Comparison of ENCODE assay signal across 25 cellular contexts in genomic region chr3:126531051-126531330, GRCh38. TPM values are rescaled to one million over a fixed set of nuclear protein-coding genes. Genes with fewer than 3 reads are reported as not detected.
DNase-seq lines count a peak whose midpoint lies in the region; ATAC-seq and TF ChIP-seq lines count a peak whose summit lies in the region.
"Had no signal": no experiment of that assay in that cellular context is flagged by ENCODE, and none has a peak within 500 bp of the region (broad histone marks: within the 10 kb centered on the region; RNA-seq: fewer than 3 reads in every experiment).

No MANE protein-coding gene starts in this region.

- H3K23ac ChIP-seq in neuronal stem cell (ENCODE audit: low read depth, low read length, poor library complexity) = no peak overlapping the region

- no peak overlapping the region for H3K4ac ChIP-seq in neuronal stem cell (ENCODE audit: low read length)

- ATAC-seq in Right ventricle myocardium superior (ENCODE audit: poor library complexity) (no peak), right cardiac atrium (no peak), left lobe of liver (peak; percentile 37), upper lobe of right lung (no peak)
- no peak for ATAC-seq in activated naive CD8-positive, alpha-beta T cell treated with anti-CD3 and anti-CD28 coated beads, Interleukin-2, amount 50 U/mL, for 24 hours

- DNase-seq in Right ventricle myocardium superior (peak; percentile 36), right cardiac atrium (no peak), left lobe of liver (ENCODE audit: low spot score) (no peak), neuronal stem cell (ENCODE audit: low spot score) (no peak), upper lobe of right lung (no peak), NCI-H146 treated with DMSO at 0.1 percent for 48 hours (lab: John Stamatoyannopoulos, UW; ENCODE audit: unreplicated experiment) (no peak), NCI-H524 treated with DMSO at 0.1 percent for 48 hours (lab: John Stamatoyannopoulos, UW) (no peak)
- DNase-seq in activated naive CD8-positive, alpha-beta T cell treated with anti-CD3 and anti-CD28 coated beads, Interleukin-2, amount 50 U/mL, for 24 hours = no peak
- DNase-seq: ACHN, DMS53, KBM-7, NCI-H1092, NCI-H1694, NCI-H2081, NCI-H2171, NCI-H345, NCI-H524, NCI-H82 had no signal

- H3K4me1 ChIP-seq in right cardiac atrium (ENCODE audit: control insufficient read depth, insufficient read depth, low read length) (no peaks in the 10 kb centered on the region), neuronal stem cell (ENCODE audit: control insufficient read depth in 2 of 2, insufficient read depth in 1 of 2, low read depth in 1 of 2, low read length in 2 of 2) (peaks cover 0 to 3% of the 10 kb centered on the region in 2 donors), upper lobe of right lung (no peaks in the 10 kb centered on the region)
- H3K4me1 ChIP-seq: HAP-1, Peyer's patch, SJSA1 had no signal

- H3K9me3 Mint-ChIP-seq in activated naive CD8-positive, alpha-beta T cell treated with anti-CD3 and anti-CD28 coated beads, Interleukin-2, amount 50 U/mL, for 24 hours = no peaks in the 10 kb centered on the region
- H3K9me3 Mint-ChIP-seq: GM23338 had no signal

- no peak overlapping the region for H4K91ac ChIP-seq in neuronal stem cell (ENCODE audit: low read depth, low read length, poor library complexity)

- no peaks in the 10 kb centered on the region for H3K36me3 Mint-ChIP-seq in activated naive CD8-positive, alpha-beta T cell treated with anti-CD3 and anti-CD28 coated beads, Interleukin-2, amount 50 U/mL, for 24 hours (ENCODE audit: low read depth)

- H4K8ac ChIP-seq in neuronal stem cell (ENCODE audit: low read depth, low read length) = no peak overlapping the region

- no peak overlapping the region for H2BK15ac ChIP-seq in neuronal stem cell (ENCODE audit: low read length)

- H3K9me3 ChIP-seq in right cardiac atrium (ENCODE audit: control insufficient read depth, low read length) (no peaks in the 10 kb centered on the region), neuronal stem cell (replicated peaks in 1 of 2; ENCODE audit: control insufficient read depth in 2 of 2, insufficient read depth in 1 of 2, low read depth in 1 of 2, low read length in 2 of 2) (no peaks in the 10 kb centered on the region), upper lobe of right lung (no peaks in the 10 kb centered on the region)
- H3K9me3 ChIP-seq: HAP-1, Peyer's patch, SJSA1 had no signal

- 89% methylated on average over 6 of the region's 6 CpGs for WGBS in right cardiac atrium
- WGBS in neuronal stem cell (ENCODE audit: extremely low coverage in 2 of 2, insufficient read length in 2 of 2, insufficient replicate concordance in 1 of 2), 2 donors = no CpG with 5 or more reads among the region's 6 CpGs

- peak overlapping the region; percentile 50 for H3K9ac ChIP-seq in neuronal stem cell (ENCODE audit: low read depth, low read length, poor library complexity)

- H3K36me3 ChIP-seq in neuronal stem cell (replicated peaks in 1 of 2; ENCODE audit: control insufficient read depth in 2 of 2, insufficient read depth in 2 of 2, low read length in 2 of 2) (no peaks in the 10 kb centered on the region), upper lobe of right lung (no peaks in the 10 kb centered on the region)
- H3K36me3 ChIP-seq: HAP-1, Peyer's patch, SJSA1 had no signal

- peaks cover 10% of the 10 kb centered on the region for H3K27me3 Mint-ChIP-seq in activated naive CD8-positive, alpha-beta T cell treated with anti-CD3 and anti-CD28 coated beads, Interleukin-2, amount 50 U/mL, for 24 hours

- H3K4me1 Mint-ChIP-seq in activated naive CD8-positive, alpha-beta T cell treated with anti-CD3 and anti-CD28 coated beads, Interleukin-2, amount 50 U/mL, for 24 hours = no peaks in the 10 kb centered on the region

- intact Hi-C loops in Right ventricle myocardium superior (cut with DNase I) = no loop called here
- intact Hi-C loops in right cardiac atrium (cut with DNase I) = no loop called here
- intact Hi-C loops in upper lobe of right lung (cut with DNase I) = no loop called here

- no peak overlapping the region for H3K18ac ChIP-seq in neuronal stem cell (ENCODE audit: low read length)

- no peak overlapping the region for H3K4me3 Mint-ChIP-seq in activated naive CD8-positive, alpha-beta T cell treated with anti-CD3 and anti-CD28 coated beads, Interleukin-2, amount 50 U/mL, for 24 hours
- H3K4me3 Mint-ChIP-seq: GM23338 had no signal

- H2BK120ac ChIP-seq in neuronal stem cell (ENCODE audit: low read depth, low read length) = no peak overlapping the region

- H3K4me3 ChIP-seq in right cardiac atrium (ENCODE audit: low read length) (no peak overlapping the region), neuronal stem cell (ENCODE audit: low read length in 2 of 2) (no peak overlapping the region), upper lobe of right lung (no peak overlapping the region)
- H3K4me3 ChIP-seq: GM23338, HAP-1, Peyer's patch, SJSA1 had no signal

- no peaks in the 10 kb centered on the region for H3K27me3 ChIP-seq in right cardiac atrium (ENCODE audit: control insufficient read depth, insufficient read depth)
- peaks cover 0 to 53% (median 2%) of the 10 kb centered on the region in 3 experiments for H3K27me3 ChIP-seq in neuronal stem cell (ENCODE audit: control insufficient read depth in 3 of 3, insufficient read depth in 3 of 3, low read depth in 1 of 3, low read length in 3 of 3)
- no peaks in the 10 kb centered on the region for H3K27me3 ChIP-seq in upper lobe of right lung
- H3K27me3 ChIP-seq: Peyer's patch had no signal

- no peak overlapping the region for H3K27ac ChIP-seq in right cardiac atrium (ENCODE audit: low read length)
- H3K27ac ChIP-seq in neuronal stem cell (replicated peaks; ENCODE audit: low read length) = no peak overlapping the region
- H3K27ac ChIP-seq in upper lobe of right lung = peak overlapping the region; percentile 47
- H3K27ac ChIP-seq: 22Rv1, C4-2B, SJSA1 had no signal

- H2BK5ac ChIP-seq in neuronal stem cell (ENCODE audit: low read length) = no peak overlapping the region

- no peak overlapping the region for H2BK12ac ChIP-seq in neuronal stem cell (ENCODE audit: low read length)

- H3K14ac ChIP-seq in neuronal stem cell (ENCODE audit: low read length) = no peak overlapping the region

- H3K4me2 ChIP-seq in neuronal stem cell (ENCODE audit: insufficient read depth, low read length, poor library complexity, severe bottlenecking) = no peak overlapping the region
- H3K4me2 ChIP-seq: GM23338 had no signal

- TF ChIP-seq CTCF in upper lobe of right lung (IDR thresholded peaks at IDR 0.05) = no peak

- no peak overlapping the region for H2AFZ ChIP-seq in neuronal stem cell (ENCODE audit: low read length)
- H2AFZ ChIP-seq: GM23338 had no signal

- H3K79me1 ChIP-seq in neuronal stem cell (ENCODE audit: low read depth, low read length) = peaks cover 2% of the 10 kb centered on the region

- no peak overlapping the region for H3K27ac Mint-ChIP-seq in activated naive CD8-positive, alpha-beta T cell treated with anti-CD3 and anti-CD28 coated beads, Interleukin-2, amount 50 U/mL, for 24 hours
- H3K27ac Mint-ChIP-seq: GM23338 had no signal

- peak overlapping the region; percentile 40 for H2AK5ac ChIP-seq in neuronal stem cell (ENCODE audit: low read depth, low read length)

RNA-seq across cellular contexts. Expression of gene CHST13, which starts 7.0 kb away (rescaled TPM):
- total RNA-seq in Right ventricle myocardium superior (0.11 TPM), right cardiac atrium (under 1 TPM in 3 of 4 donors, not detected in 1; 0.19 to 0.59 (median 0.34) TPM), left lobe of liver (43.8 TPM), upper lobe of right lung (0.64 TPM)
- 0.11 TPM for polyA plus RNA-seq in right cardiac atrium
- 1.4 TPM for polyA plus RNA-seq in neuronal stem cell (2013, experiment 1 of 2)
- polyA plus RNA-seq in neuronal stem cell (2013, experiment 2 of 2) = 1.6 TPM
- total RNA-seq: SJSA1 had no signal

RNA-seq across cellular contexts. Expression of gene UROC1, which starts 13.4 kb away (rescaled TPM):
- total RNA-seq in Right ventricle myocardium superior = not detected
- total RNA-seq in right cardiac atrium = not detected
- not detected for polyA plus RNA-seq in right cardiac atrium
- 112 TPM for total RNA-seq in left lobe of liver
- not detected for polyA plus RNA-seq in neuronal stem cell (2013, experiment 1 of 2)
- 0.03 TPM for polyA plus RNA-seq in neuronal stem cell (2013, experiment 2 of 2)
- not detected for total RNA-seq in upper lobe of right lung
- total RNA-seq: GM23338, HT-29, Peyer's patch, SJSA1 had no signal
- polyA plus RNA-seq: GM23338 had no signal

RNA-seq across cellular contexts. Expression of gene C3orf22, which starts 27.7 kb away (rescaled TPM):
- total RNA-seq in Right ventricle myocardium superior (not detected), right cardiac atrium (not detected), left lobe of liver (not detected), upper lobe of right lung (not detected)
- not detected for polyA plus RNA-seq in right cardiac atrium
- 0.03 TPM for polyA plus RNA-seq in neuronal stem cell (2013, experiment 1 of 2)
- polyA plus RNA-seq in neuronal stem cell (2013, experiment 2 of 2) = not detected
- total RNA-seq: GM23338, HT-29, Peyer's patch, SJSA1 had no signal
- polyA plus RNA-seq: GM23338 had no signal

RNA-seq across cellular contexts. Expression of gene ZXDC, which starts 55.3 kb away (rescaled TPM):
- total RNA-seq in Right ventricle myocardium superior (16.1 TPM), right cardiac atrium (10 to 100 TPM; 17.8 to 21.6 (median 19.7) TPM), left lobe of liver (21.5 TPM), upper lobe of right lung (40.3 TPM)
- 8.2 TPM for polyA plus RNA-seq in right cardiac atrium
- 9.3 TPM for polyA plus RNA-seq in neuronal stem cell (2013, experiment 1 of 2)
- polyA plus RNA-seq in neuronal stem cell (2013, experiment 2 of 2) = 9.8 TPM

Comparison
In these comparisons a context has a peak if more than half of its experiments do, and no peak if none do; other contexts are left out.
1. RNA of gene CHST13, which starts 7.0 kb away (total RNA-seq): 43.8 TPM in left lobe of liver (single experiment); 0.64 TPM in upper lobe of right lung (single experiment), 0.19 to 0.59 TPM in right cardiac atrium and 0.11 TPM in Right ventricle myocardium superior (single experiment); every median in the first group is over 10 times any median in the second.
2. RNA of gene UROC1, which starts 13.4 kb away (total RNA-seq): 112 TPM in left lobe of liver (single experiment); not detected in Right ventricle myocardium superior (single experiment), not detected in right cardiac atrium and not detected in upper lobe of right lung (single experiment); every median in the first group is over 100 times any median in the second.